In the genomic region with DNA sequence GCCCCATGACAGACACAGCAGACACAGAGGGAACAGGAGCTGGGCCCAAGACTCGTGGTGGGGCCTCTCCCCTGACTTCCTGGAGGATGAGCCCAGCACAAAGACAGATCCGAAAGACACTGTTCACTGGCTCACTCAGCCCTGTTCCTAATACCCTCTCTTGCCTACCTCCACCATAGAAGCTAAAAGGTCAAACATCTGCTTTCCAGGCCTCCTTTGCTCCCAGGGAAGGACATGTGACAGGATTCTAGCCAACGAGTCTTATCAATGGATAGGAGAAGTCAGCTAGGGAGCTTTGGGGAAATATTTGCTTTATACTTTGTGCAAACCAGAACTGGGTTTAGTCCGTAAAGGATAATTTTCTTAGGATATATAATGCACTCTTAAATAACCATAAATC, we compare ENCODE assay signal across 17 cellular contexts.
"Had no signal": no experiment of that assay in that cellular context is flagged by ENCODE, and none has a peak within 500 bp of the region (broad histone marks: within the 10 kb centered on the region; RNA-seq: fewer than 3 reads in every experiment).

No MANE protein-coding gene starts in this region.

- H3K36me3 ChIP-seq: breast epithelium, spleen had no signal

- H3K9me3 Mint-ChIP-seq: activated T-cell treated with anti-CD3 and anti-CD28 coated beads, Interleukin-2, amount 50 U/mL, for 72 hours; naive thymus-derived CD4-positive, alpha-beta T cell; stimulated activated memory B cell treated with anti-CD40 and anti-IgM and Interleukin-4, amounts not matched to agents 10 μg/mL and 1 μg/mL and 100 μg/mL, for 72 hours; T-helper 1 cell treated with Interleukin-12 subunit alpha and Interleukin-12 subunit beta and Interleukin-4 antibody, amounts not matched to agents 30 μg/mL and 1 μg/mL, for 36 hours had no signal

- H3K4me3 Mint-ChIP-seq: activated T-cell treated with anti-CD3 and anti-CD28 coated beads, Interleukin-2, amount 50 U/mL, for 72 hours; naive thymus-derived CD4-positive, alpha-beta T cell; stimulated activated memory B cell treated with anti-CD40 and anti-IgM and Interleukin-4, amounts not matched to agents 10 μg/mL and 1 μg/mL and 100 μg/mL, for 72 hours; T-helper 1 cell treated with Interleukin-12 subunit alpha and Interleukin-12 subunit beta and Interleukin-4 antibody, amounts not matched to agents 30 μg/mL and 1 μg/mL, for 36 hours had no signal

- H3K4me3 ChIP-seq: breast epithelium, coronary artery, spleen had no signal

- ATAC-seq: activated T-cell treated with anti-CD3 and anti-CD28 coated beads, Interleukin-2, amount 50 U/mL, for 72 hours; left lobe of liver; naive thymus-derived CD4-positive, alpha-beta T cell had no signal

- H3K36me3 Mint-ChIP-seq: naive thymus-derived CD4-positive, alpha-beta T cell; stimulated activated memory B cell treated with anti-CD40 and anti-IgM and Interleukin-4, amounts not matched to agents 10 μg/mL and 1 μg/mL and 100 μg/mL, for 72 hours had no signal

- H3K4me1 Mint-ChIP-seq: stimulated activated memory B cell treated with anti-CD40 and anti-IgM and Interleukin-4, amounts not matched to agents 10 μg/mL and 1 μg/mL and 100 μg/mL, for 72 hours had no signal

- DNase-seq: activated CD4-positive, alpha-beta T cell treated with anti-CD3 and anti-CD28 coated beads, Interleukin-2, amount 50 U/mL, for 1 hour; activated CD4-positive, CD25-positive, alpha-beta regulatory T cell treated with anti-CD3 and anti-CD28 coated beads, Interleukin-2, amount 50 U/mL, for 72 hours; activated CD8-positive, alpha-beta memory T cell treated with anti-CD3 and anti-CD28 coated beads for 24 hours; activated CD8-positive, alpha-beta memory T cell treated with anti-CD3 and anti-CD28 coated beads, Interleukin-2, amount 50 U/mL, for 48 hours; activated effector memory CD4-positive, alpha-beta T cell treated with anti-CD3 and anti-CD28 coated beads, Interleukin-2, amount 50 U/mL, for 16 hours; activated naive CD4-positive, alpha-beta T cell treated with anti-CD3 and anti-CD28 coated beads, Interleukin-2, amount 50 U/mL, for 16 hours; activated T-cell treated with anti-CD3 and anti-CD28 coated beads, Interleukin-2, amount 50 U/mL, for 72 hours; aorta; naive thymus-derived CD4-positive, alpha-beta T cell; nucleus accumbens; spleen; stimulated activated CD4-positive, alpha-beta T cell treated with anti-CD3 and anti-CD28 coated beads, Interleukin-4, amount 100 ng/mL, for 4 hours had no signal

- H3K27me3 ChIP-seq: breast epithelium had no signal

- H3K9me3 ChIP-seq: breast epithelium, spleen had no signal

- H3K27ac Mint-ChIP-seq: activated T-cell treated with anti-CD3 and anti-CD28 coated beads, Interleukin-2, amount 50 U/mL, for 72 hours; naive thymus-derived CD4-positive, alpha-beta T cell; stimulated activated memory B cell treated with anti-CD40 and anti-IgM and Interleukin-4, amounts not matched to agents 10 μg/mL and 1 μg/mL and 100 μg/mL, for 72 hours; T-helper 1 cell treated with Interleukin-12 subunit alpha and Interleukin-12 subunit beta and Interleukin-4 antibody, amounts not matched to agents 30 μg/mL and 1 μg/mL, for 36 hours had no signal

- H3K27ac ChIP-seq: coronary artery had no signal
